8 cellular contexts compared by ENCODE assay signal in genomic region chr6:98946266-98946817, GRCh38. TPM values are rescaled to one million over a fixed set of nuclear protein-coding genes. Genes with fewer than 3 reads are reported as not detected.
A peak's percentile ranks its signal among the peaks of the same experiment; 100 is the strongest.
DNase-seq lines count a peak whose midpoint lies in the region; ATAC-seq, FAIRE-seq and TF ChIP-seq lines count a peak whose summit lies in the region.

No MANE protein-coding gene starts in this region.

- H4K8ac ChIP-seq in mesendoderm (ENCODE audit: low read depth, low read length): no peak overlapping the region

- H3K4me2 ChIP-seq in astrocyte (ENCODE audit: low read length) (peak overlapping the region; percentile 87), mesendoderm (ENCODE audit: low read length) (peak overlapping the region; percentile 92)

- no peak overlapping the region for H3K18ac ChIP-seq in mesendoderm (ENCODE audit: low read length)

- peaks cover 6% of the 10 kb centered on the region for H3K9me3 Mint-ChIP-seq in astrocyte (ENCODE audit: unreplicated experiment)

- no peaks in the 10 kb centered on the region for H3K36me3 Mint-ChIP-seq in astrocyte (ENCODE audit: low read depth, unreplicated experiment)

- H3K4me1 Mint-ChIP-seq in astrocyte (ENCODE audit: low read depth, unreplicated experiment): peaks cover 22% of the 10 kb centered on the region

- FAIRE-seq in astrocyte (lab: Jason Lieb, UNC): peak; percentile 79

- H3K9me3 ChIP-seq in left ventricle myocardium inferior (replicated peaks): peaks cover 16% of the 10 kb centered on the region
- H3K9me3 ChIP-seq in astrocyte (ENCODE audit: insufficient read depth, low read depth, low read length): no peaks in the 10 kb centered on the region
- no peaks in the 10 kb centered on the region for H3K9me3 ChIP-seq in aorta (ENCODE audit: control insufficient read depth, low read length)

- peak overlapping the region; percentile 92 for H3K4me3 ChIP-seq in left ventricle myocardium inferior
- peak overlapping the region; percentile 79 for H3K4me3 ChIP-seq in astrocyte (ENCODE audit: insufficient read depth, low read depth, low read length)
- no peak overlapping the region for H3K4me3 ChIP-seq in mesendoderm (ENCODE audit: low read length)
- peak overlapping the region; percentile 84 to 93 for H3K4me3 ChIP-seq in aorta (ENCODE audit: low read length in 2 of 2)

- peak overlapping the region; percentile 88 for H3K9ac ChIP-seq in astrocyte (ENCODE audit: low read length)
- H3K9ac ChIP-seq in mesendoderm (ENCODE audit: low read length): peak overlapping the region; percentile 89

- no peak overlapping the region for H2BK120ac ChIP-seq in mesendoderm (ENCODE audit: low read depth, low read length)

- H3K4ac ChIP-seq in mesendoderm (ENCODE audit: low read depth, low read length): no peak overlapping the region

- no peak for TF ChIP-seq CTCF in left ventricle myocardium inferior (IDR thresholded peaks at IDR 0.05; ENCODE audit: borderline replicate concordance)
- no peak for TF ChIP-seq CTCF in astrocyte (IDR thresholded peaks at IDR 0.05; ENCODE audit: insufficient read depth, low read depth, low read length)

- intact Hi-C loops in left ventricle myocardium inferior (cut with micrococcal nuclease): no loop called here
- intact Hi-C loops in cardiac septum (cut with DNase I): no loop called here
- intact Hi-C loops in aorta (cut with DNase I): no loop called here

- peaks cover 59% of the 10 kb centered on the region for H3K79me2 ChIP-seq in astrocyte (ENCODE audit: insufficient read depth, low read length)
- peaks cover 5% of the 10 kb centered on the region for H3K79me2 ChIP-seq in mesendoderm (ENCODE audit: control insufficient read depth, insufficient read depth, low read length)

- H3K23ac ChIP-seq in mesendoderm (ENCODE audit: low read length): no peak overlapping the region

- DNase-seq in left ventricle myocardium inferior: no peak
- DNase-seq in cardiac septum (ENCODE audit: low spot score): no peak
- no peak for DNase-seq in astrocyte (ENCODE audit: low read depth)
- DNase-seq in mesendoderm: no peak
- DNase-seq in aorta: no peak
- DNase-seq in cerebellar cortex (ENCODE audit: low spot score): no peak
- DNase-seq in stimulated activated naive CD4-positive, alpha-beta T cell treated with Interleukin-2 at 50 U/mL for 16 hours (lab: John Stamatoyannopoulos, UW): no peak

- peak overlapping the region; percentile 73 for H2AFZ ChIP-seq in astrocyte (ENCODE audit: low read depth, low read length)

- no peaks in the 10 kb centered on the region for H3K36me3 ChIP-seq in left ventricle myocardium inferior
- H3K36me3 ChIP-seq in astrocyte (ENCODE audit: insufficient read depth, low read length): no peaks in the 10 kb centered on the region
- H3K36me3 ChIP-seq in mesendoderm (ENCODE audit: control insufficient read depth, insufficient read depth, low read length): no peaks in the 10 kb centered on the region
- no peaks in the 10 kb centered on the region for H3K36me3 ChIP-seq in aorta (ENCODE audit: control insufficient read depth in 1 of 2, insufficient read depth in 2 of 2, low read length in 1 of 2)

- no peaks in the 10 kb centered on the region for H3K27me3 Mint-ChIP-seq in astrocyte (ENCODE audit: low read depth, unreplicated experiment)

- no peak overlapping the region for H2AK5ac ChIP-seq in mesendoderm (ENCODE audit: low read length)

- H3K56ac ChIP-seq in mesendoderm (ENCODE audit: low read length): no peak overlapping the region

- ATAC-seq in aorta (ENCODE audit: low FRiP score) (no peak), GM19455 (IDR thresholded peaks at IDR 0.05; ENCODE audit: unreplicated experiment) (no peak)

- H2BK15ac ChIP-seq in mesendoderm (replicated peaks; ENCODE audit: low read depth): no peak overlapping the region

- peaks cover 7% of the 10 kb centered on the region for H3K79me1 ChIP-seq in mesendoderm (ENCODE audit: low read length)

- H2BK5ac ChIP-seq in mesendoderm (ENCODE audit: low read length): no peak overlapping the region

- peaks cover 36% of the 10 kb centered on the region for H3K4me1 ChIP-seq in left ventricle myocardium inferior
- peaks cover 14% of the 10 kb centered on the region for H3K4me1 ChIP-seq in astrocyte (ENCODE audit: insufficient read depth, low read length)
- H3K4me1 ChIP-seq in mesendoderm (ENCODE audit: control insufficient read depth, low read depth, low read length): peaks cover 4% of the 10 kb centered on the region
- H3K4me1 ChIP-seq in aorta (ENCODE audit: control insufficient read depth in 1 of 2, insufficient read depth in 2 of 2, low read length in 2 of 2): no peaks in the 10 kb centered on the region

- WGBS in mesendoderm (ENCODE audit: extremely low coverage, insufficient coverage, low lambda C conversion rate): no CpG with 5 or more reads among the region's 9 CpGs
- WGBS in aorta, 2 donors: 73 to 76% methylated on average over 9 of the region's 9 CpGs

- H3K4me3 Mint-ChIP-seq in astrocyte (ENCODE audit: unreplicated experiment): peak overlapping the region; percentile 94

- H3K27ac Mint-ChIP-seq in astrocyte (ENCODE audit: unreplicated experiment): peak overlapping the region; percentile 88

- H3K27me3 ChIP-seq in left ventricle myocardium inferior (ENCODE audit: low read depth) (no peaks in the 10 kb centered on the region), astrocyte (ENCODE audit: insufficient read depth, low read length) (no peaks in the 10 kb centered on the region), mesendoderm (ENCODE audit: insufficient read depth, low read length, poor library complexity) (no peaks in the 10 kb centered on the region), aorta (ENCODE audit: control insufficient read depth in 1 of 2, insufficient read depth in 2 of 2, low read length in 1 of 2) (no peaks in the 10 kb centered on the region)

- H3K27ac ChIP-seq in left ventricle myocardium inferior (replicated peaks) (no peak overlapping the region), astrocyte (ENCODE audit: low read depth, low read length) (no peak overlapping the region), mesendoderm (ENCODE audit: low read depth, low read length) (no peak overlapping the region), aorta (ENCODE audit: low read depth in 1 of 2, low read length in 2 of 2) (no peak overlapping the region)

- peaks cover 4% of the 10 kb centered on the region for H4K20me1 ChIP-seq in astrocyte (ENCODE audit: insufficient read depth, low read length)

- H4K5ac ChIP-seq in mesendoderm (ENCODE audit: low read length): no peak overlapping the region

RNA-seq across cellular contexts. Expression of gene FBXL4, which starts 1.4 kb away (rescaled TPM):
- total RNA-seq in left ventricle myocardium inferior: 17.2 TPM
- 12.8 TPM for total RNA-seq in cardiac septum
- total RNA-seq in astrocyte: 16.1 and 16.6 TPM in 2 replicates
- 4.0 TPM for polyA plus RNA-seq in mesendoderm (2013, experiment 1 of 2)
- 4.3 TPM for polyA plus RNA-seq in mesendoderm (2013, experiment 2 of 2)
- total RNA-seq in aorta: 10 to 100 TPM; 17.4 to 23.5 TPM
- 1 to 10 TPM; 4.5 to 6.0 TPM for polyA plus RNA-seq in aorta
